In genomic region chr7:29145553-29146081, GRCh38 we compare ENCODE assay signal across 11 cellular contexts. TPM values are rescaled to one million over a fixed set of nuclear protein-coding genes. Genes with fewer than 3 reads are reported as not detected.
DNase-seq lines count a peak whose midpoint lies in the region; ATAC-seq, FAIRE-seq and TF ChIP-seq lines count a peak whose summit lies in the region.
"Had no signal": no experiment of that assay in that cellular context is flagged by ENCODE, and none has a peak within 500 bp of the region (broad histone marks: within the 10 kb centered on the region; RNA-seq: fewer than 3 reads in every experiment).

No MANE protein-coding gene starts in this region.

- no peak for ATAC-seq in Right ventricle myocardium inferior
- ATAC-seq in HG02852 (IDR thresholded peaks at IDR 0.05; ENCODE audit: unreplicated experiment) = no peak

- H3K27me3 ChIP-seq in left ventricle myocardium inferior (ENCODE audit: low read depth) (peaks cover 33% of the 10 kb centered on the region), endothelial cell of umbilical vein (ENCODE audit: control insufficient read depth in 2 of 2, insufficient read depth in 2 of 2, low read length in 2 of 2) (peaks cover 34 to 40% of the 10 kb centered on the region in 2 experiments), neural cell (ENCODE audit: insufficient read depth, low read depth, low read length) (peaks cover 22% of the 10 kb centered on the region), vagina (no peaks in the 10 kb centered on the region)

- H3K9me1 ChIP-seq in endothelial cell of umbilical vein (replicated peaks; ENCODE audit: control insufficient read depth, extremely low read depth, insufficient read depth, low read length) = no peaks in the 10 kb centered on the region

- no peak overlapping the region for H3K4me2 ChIP-seq in endothelial cell of umbilical vein (ENCODE audit: insufficient read depth, low read length)
- no peak overlapping the region for H3K4me2 ChIP-seq in neural cell (ENCODE audit: low read length)

- intact Hi-C loops in left ventricle myocardium inferior (cut with micrococcal nuclease) (no loop called here), Right ventricle myocardium inferior (cut with DNase I) (no loop called here), endothelial cell of umbilical vein (cut with micrococcal nuclease) (no loop called here), vagina (cut with DNase I) (no loop called here)

- no peak for TF ChIP-seq POLR2A in endothelial cell of umbilical vein (IDR thresholded peaks at IDR 0.05; ENCODE audit: low read depth, low read length)
- no peak for TF ChIP-seq POLR2A in vagina (IDR thresholded peaks at IDR 0.05)

- dilution Hi-C loops in endothelial cell of umbilical vein (cut with MboI; ENCODE audit: extremely low pct_ligation_motif_present, low sequenced_read_pairs) = no loop called here

- no peak for TF ChIP-seq EP300 in neural cell (conservative IDR thresholded peaks at IDR 0.05; ENCODE audit: poor library complexity, severe bottlenecking)

- H3K4me3 ChIP-seq in left ventricle myocardium inferior (peak overlapping the region; percentile 68), endothelial cell of umbilical vein (replicated peaks in 1 of 3; ENCODE audit: insufficient read depth in 1 of 3, low read depth in 1 of 3, low read length in 3 of 3) (no peak overlapping the region), neural cell (ENCODE audit: low read length) (peak overlapping the region; percentile 62), vagina (peak overlapping the region; percentile 52 to 58)

- H3K36me3 ChIP-seq in left ventricle myocardium inferior (peaks cover 3% of the 10 kb centered on the region), endothelial cell of umbilical vein (ENCODE audit: control insufficient read depth in 2 of 2, extremely low read depth in 1 of 2, insufficient read depth in 2 of 2, low read length in 2 of 2) (no peaks in the 10 kb centered on the region), neural cell (ENCODE audit: insufficient read depth, low read length) (no peaks in the 10 kb centered on the region), vagina (no peaks in the 10 kb centered on the region)

- no peak overlapping the region for H2AFZ ChIP-seq in endothelial cell of umbilical vein (ENCODE audit: low read depth, low read length)
- H2AFZ ChIP-seq in neural cell (ENCODE audit: low read depth, low read length) = no peak overlapping the region

- H3K9ac ChIP-seq in endothelial cell of umbilical vein (replicated peaks; ENCODE audit: extremely low read depth, insufficient read depth, low read length) (no peak overlapping the region), neural cell (ENCODE audit: low read length) (no peak overlapping the region)

- no TSS peak for BruUV-seq in endothelial cell of umbilical vein (replicated peaks; lab: Mats Ljungman, UMichigan)

- H3K9me3 ChIP-seq in left ventricle myocardium inferior (replicated peaks) = no peaks in the 10 kb centered on the region
- H3K9me3 ChIP-seq in endothelial cell of umbilical vein (replicated peaks; ENCODE audit: control insufficient read depth, insufficient read depth, low read length) = no peaks in the 10 kb centered on the region
- no peaks in the 10 kb centered on the region for H3K9me3 ChIP-seq in neural cell (ENCODE audit: low read length)
- H3K9me3 ChIP-seq in vagina = no peaks in the 10 kb centered on the region

- H3F3A ChIP-seq in neural cell (ENCODE audit: insufficient read depth, low read length, poor library complexity, severe bottlenecking) = no peaks in the 10 kb centered on the region

- TF ChIP-seq CTCF in left ventricle myocardium inferior (IDR thresholded peaks at IDR 0.05; ENCODE audit: borderline replicate concordance) = no peak
- no peak for TF ChIP-seq CTCF in endothelial cell of umbilical vein (IDR thresholded peaks at IDR 0.05; ENCODE audit: extremely low read depth in 1 of 2, insufficient read depth in 1 of 2, low read depth in 1 of 2, low read length in 2 of 2)
- TF ChIP-seq CTCF in neural cell (IDR thresholded peaks at IDR 0.05; ENCODE audit: poor library complexity, severe bottlenecking) = no peak
- no peak for TF ChIP-seq CTCF in vagina (IDR thresholded peaks at IDR 0.05)

- H4K20me1 ChIP-seq in endothelial cell of umbilical vein (replicated peaks; ENCODE audit: control insufficient read depth, extremely low read depth, insufficient read depth, low read length) (no peaks in the 10 kb centered on the region), neural cell (ENCODE audit: insufficient read depth) (no peaks in the 10 kb centered on the region)

- TF ChIP-seq RAD21 in neural cell (conservative IDR thresholded peaks at IDR 0.05) = no peak

- H3K27ac ChIP-seq in left ventricle myocardium inferior (replicated peaks) (peak overlapping the region; percentile 86), endothelial cell of umbilical vein (ENCODE audit: insufficient read depth, low read depth, low read length) (no peak overlapping the region), neural cell (ENCODE audit: low read length) (no peak overlapping the region), vagina (peak overlapping the region; percentile 35)

- no peak for FAIRE-seq in endothelial cell of umbilical vein (lab: Jason Lieb, UNC)
- FAIRE-seq: islet of Langerhans had no signal

- no peaks in the 10 kb centered on the region for H3K9me2 ChIP-seq in neural cell (ENCODE audit: insufficient read depth, low read length)

- POLR2A ChIA-PET in endothelial cell of umbilical vein (lab: Charles Lee) = no interaction called here

- H3K4me1 ChIP-seq in left ventricle myocardium inferior (peaks cover 38% of the 10 kb centered on the region), endothelial cell of umbilical vein (ENCODE audit: control insufficient read depth, extremely low read depth, insufficient read depth, low read length) (no peaks in the 10 kb centered on the region), vagina (peaks cover 31% of the 10 kb centered on the region)

- CTCF ChIA-PET in endothelial cell of umbilical vein (lab: Charles Lee) = interaction anchor here (2.0 kb wide), 1 partner anchor 263 kb away, joined by 6 read pairs; no protein-coding TSS in a partner anchor

- no peak for DNase-seq in left ventricle myocardium inferior
- DNase-seq in Right ventricle myocardium inferior (ENCODE audit: missing footprints) = no peak
- no peak for DNase-seq in endothelial cell of umbilical vein (ENCODE audit: low read depth, low spot score)
- no peak for DNase-seq in vagina (ENCODE audit: extremely low spot score in 2 of 2)
- no peak for DNase-seq in NCI-H510A (lab: John Stamatoyannopoulos, UW)
- no peak for DNase-seq in superior temporal gyrus (ENCODE audit: extremely low spot score)
- DNase-seq: cortex of kidney, NCI-H187 treated with DMSO at 0.1 percent for 48 hours had no signal

- H3K79me2 ChIP-seq in endothelial cell of umbilical vein (ENCODE audit: control insufficient read depth, insufficient read depth, low read length) = no peaks in the 10 kb centered on the region
- H3K79me2 ChIP-seq in neural cell (replicated peaks; ENCODE audit: insufficient read depth, low read length) = no peaks in the 10 kb centered on the region

TF ChIP-seq in endothelial cell of umbilical vein, 7 proteins besides CTCF, POLR2A, EP300 and RAD21:
- no peak for TF ChIP-seq FOS (IDR thresholded peaks at IDR 0.05; ENCODE audit: borderline replicate concordance, insufficient read depth, low read length)
- no peak for TF ChIP-seq GATA2 (IDR thresholded peaks at IDR 0.05; ENCODE audit: insufficient read depth, insufficient read length, low read depth, low read length)
- peak; percentile 19 for TF ChIP-seq EZH2 (IDR thresholded peaks at IDR 0.05; ENCODE audit: borderline replicate concordance, low read depth, low read length, severe bottlenecking)

TF ChIP-seq in neural cell, 6 proteins besides CTCF, POLR2A, EP300 and RAD21 (continues in another document):
- TF ChIP-seq POLR2AphosphoS5 (IDR thresholded peaks at IDR 0.05) = no peak
- TF ChIP-seq EZH2 (IDR thresholded peaks at IDR 0.05; ENCODE audit: borderline replicate concordance, insufficient read depth, low read length, poor library complexity, severe bottlenecking) = no peak

RNA-seq across cellular contexts. Expression of gene CPVL, which starts 0.7 kb away (rescaled TPM):
- total RNA-seq in left ventricle myocardium inferior = 86.3 TPM
- 50.6 TPM for total RNA-seq in Right ventricle myocardium inferior
- total RNA-seq in endothelial cell of umbilical vein = not detected in 2 replicates
- polyA plus RNA-seq in endothelial cell of umbilical vein = 0.14 TPM in 1 of 2 replicates, not detected in the other
- not detected in 2 replicates for polyA plus RNA-seq in endothelial cell of umbilical vein (2011; cell fraction: cytosol; rRNA removed)
- not detected in 2 replicates for polyA plus RNA-seq in endothelial cell of umbilical vein (2011; cell fraction: nucleus; rRNA removed)
- polyA plus RNA-seq in endothelial cell of umbilical vein (2012) = not detected in 2 replicates
- 0.19 and 1.7 TPM in 2 replicates for polyA minus RNA-seq in endothelial cell of umbilical vein
- polyA minus RNA-seq in endothelial cell of umbilical vein (2011; cell fraction: cytosol; rRNA and poly(A)+ RNA removed) = 11.5 TPM
- not detected in 2 replicates for polyA minus RNA-seq in endothelial cell of umbilical vein (2011; cell fraction: nucleus; rRNA and poly(A)+ RNA removed)
- 13.0 and 19.5 TPM in 2 replicates for polyA plus RNA-seq in neural cell
- 10.1 and 12.4 TPM in 2 replicates for polyA minus RNA-seq in neural cell
- total RNA-seq in vagina = 9.6 TPM

RNA-seq across cellular contexts. Expression of gene CHN2, which starts 49.0 kb away (rescaled TPM):
- total RNA-seq in left ventricle myocardium inferior (36.1 TPM), Right ventricle myocardium inferior (20.2 TPM), endothelial cell of umbilical vein (3.2 and 5.0 TPM in 2 replicates), vagina (11.0 TPM)
- polyA plus RNA-seq in endothelial cell of umbilical vein (0.56 and 1.4 TPM in 2 replicates), neural cell (132 and 136 TPM in 2 replicates)
- 0.92 TPM in 2 replicates for polyA plus RNA-seq in endothelial cell of umbilical vein (2011; cell fraction: cytosol; rRNA removed)
- 1.8 and 1.9 TPM in 2 replicates for polyA plus RNA-seq in endothelial cell of umbilical vein (2011; cell fraction: nucleus; rRNA removed)
- polyA plus RNA-seq in endothelial cell of umbilical vein (2012) = 0.91 and 0.99 TPM in 2 replicates
- polyA minus RNA-seq in endothelial cell of umbilical vein (3.3 and 6.3 TPM in 2 replicates), neural cell (198 and 225 TPM in 2 replicates)
- 1.9 TPM for polyA minus RNA-seq in endothelial cell of umbilical vein (2011; cell fraction: cytosol; rRNA and poly(A)+ RNA removed)
- 5.4 and 5.6 TPM in 2 replicates for polyA minus RNA-seq in endothelial cell of umbilical vein (2011; cell fraction: nucleus; rRNA and poly(A)+ RNA removed)

Comparison
In these comparisons a context has a peak if more than half of its experiments do, and no peak if none do; other contexts are left out.
1. H3K27ac ChIP-seq: peak in left ventricle myocardium inferior (single experiment) and vagina (single experiment); none in endothelial cell of umbilical vein (single experiment) and neural cell (single experiment).
2. H3K4me3 ChIP-seq: peak in left ventricle myocardium inferior (single experiment), neural cell (single experiment) and vagina (2 of 2); none in endothelial cell of umbilical vein (0 of 3).